In genomic region chr7:75878769-75879596, GRCh38 we compare ENCODE assay signal across 9 cellular contexts. TPM values are rescaled to one million over a fixed set of nuclear protein-coding genes. Genes with fewer than 3 reads are reported as not detected.
DNase-seq lines count a peak whose midpoint lies in the region; ATAC-seq, FAIRE-seq and TF ChIP-seq lines count a peak whose summit lies in the region.
"Had no signal": no experiment of that assay in that cellular context is flagged by ENCODE, and none has a peak within 500 bp of the region (broad histone marks: within the 10 kb centered on the region; RNA-seq: fewer than 3 reads in every experiment).

TSS of gene RHBDD2 (plus strand) at chr7:75879034. CDS start at chr7:75879083, 49 bp downstream.

- H3K36me3 ChIP-seq in kidney (ENCODE audit: control insufficient read depth in 1 of 2, insufficient read depth in 2 of 2, low read length in 2 of 2): peaks cover 14 to 18% of the 10 kb centered on the region in 2 donors

- H3K9ac ChIP-seq in kidney (ENCODE audit: low read length in 2 of 2): peak within 1 kb of the TSS; percentile 50 to 96

- H3K9me3 ChIP-seq in kidney (ENCODE audit: control insufficient read depth in 1 of 2, low read length in 2 of 2): no peaks in the 10 kb centered on the region

- H3K4me1 ChIP-seq in kidney (ENCODE audit: control insufficient read depth in 1 of 2, insufficient read depth in 1 of 2, low read depth in 1 of 2, low read length in 2 of 2): peaks cover 10 to 14% of the 10 kb centered on the region in 2 donors

- intact Hi-C loops in kidney (cut with DNase I): no loop called here

- H3K27ac ChIP-seq in kidney (ENCODE audit: low read depth in 2 of 2, low read length in 2 of 2): peak within 1 kb of the TSS; percentile 79 to 92

- TF ChIP-seq CTCF in kidney (IDR thresholded peaks at IDR 0.05; ENCODE audit: borderline replicate concordance, extremely low read depth, insufficient read depth): peak; percentile 31

- peak within 1 kb of the TSS; percentile 97 to 98 for H3K4me3 ChIP-seq in kidney (ENCODE audit: low read length in 2 of 2)

- DNase-seq in AML-193 (lab: John Stamatoyannopoulos, UW) (peak; percentile 74 to 82), GM19238 (ENCODE audit: insufficient read length, low spot score) (peak; percentile 98), NCI-H510A treated with DMSO at 0.1 percent for 48 hours (lab: John Stamatoyannopoulos, UW) (peak; percentile 81), cerebellum (ENCODE audit: low spot score) (peak; percentile 98), kidney (peak; percentile 99)
- peak; percentile 97 to 98 for DNase-seq in activated CD4-positive, alpha-beta T cell treated with anti-CD3 and anti-CD28 coated beads for 24 hours (ENCODE audit: low read depth in 2 of 2)
- DNase-seq in stimulated activated CD4-positive, alpha-beta T cell treated with anti-CD3 and anti-CD28 coated beads, Interleukin-15, amount 100 ng/mL, for 24 hours: peak; percentile 98

- ATAC-seq in HG03442 (IDR thresholded peaks at IDR 0.05; ENCODE audit: unreplicated experiment): peak; percentile 87

- FAIRE-seq in kidney (lab: Jason Lieb, UNC): no peak
- FAIRE-seq: TTC549 had no signal

RNA-seq across cellular contexts. Expression of gene RHBDD2, which starts in this region (rescaled TPM):
- total RNA-seq in cerebellum: 29.4 TPM
- total RNA-seq in kidney: 89.5 TPM
- polyA plus RNA-seq in kidney (ENCODE audit: insufficient read depth, low read depth, low replicate concordance): 185 TPM

Comparison
In these comparisons a context has a peak if more than half of its experiments do, and no peak if none do; other contexts are left out.
1. Peak in every context shown above with its lines: DNase-seq, ATAC-seq, H3K4me3 ChIP-seq and H3K27ac ChIP-seq.